In genomic region chr2:60530660-60531276, GRCh38 we compare ENCODE assay signal across 10 cellular contexts. TPM values are rescaled to one million over a fixed set of nuclear protein-coding genes. Genes with fewer than 3 reads are reported as not detected.
DNase-seq lines count a peak whose midpoint lies in the region; ATAC-seq and FAIRE-seq lines count a peak whose summit lies in the region.
"Had no signal": no experiment of that assay in that cellular context is flagged by ENCODE, and none has a peak within 500 bp of the region (broad histone marks: within the 10 kb centered on the region; RNA-seq: fewer than 3 reads in every experiment).

No MANE protein-coding gene starts in this region.

- H3K4me3 ChIP-seq in duodenal mucosa (ENCODE audit: low read depth in 1 of 2, low read length in 2 of 2) (peak overlapping the region; percentile 51 to 56), small intestine (ENCODE audit: low read depth in 1 of 2, low read length in 2 of 2) (peak overlapping the region in 1 of 2 donors; percentile 15)
- no peak overlapping the region for H3K4me3 ChIP-seq in CD8-positive, alpha-beta memory T cell (ENCODE audit: low read length)
- H3K4me3 ChIP-seq: tibial nerve had no signal

- no peaks in the 10 kb centered on the region for H3K4me1 Mint-ChIP-seq in CD8-positive, alpha-beta memory T cell
- peaks cover 2% of the 10 kb centered on the region for H3K4me1 Mint-ChIP-seq in T-helper 17 cell

- ATAC-seq in HG03135 (IDR thresholded peaks at IDR 0.05; ENCODE audit: unreplicated experiment), result peak; percentile 66
- no peak for ATAC-seq in T-helper 17 cell
- ATAC-seq in activated naive CD4-positive, alpha-beta T cell treated with anti-CD3 and anti-CD28 coated beads, Interleukin-2, amount 50 U/mL, for 72 hours, result no peak
- ATAC-seq: Panc1 had no signal

- H3K9me3 ChIP-seq in duodenal mucosa (ENCODE audit: control insufficient read depth in 1 of 2, low read length in 2 of 2) (no peaks in the 10 kb centered on the region), small intestine (ENCODE audit: control insufficient read depth, low read depth) (no peaks in the 10 kb centered on the region), T-helper 17 cell (ENCODE audit: control insufficient read depth, low read length, poor library complexity, severe bottlenecking) (no peaks in the 10 kb centered on the region)
- no peaks in the 10 kb centered on the region for H3K9me3 ChIP-seq in CD8-positive, alpha-beta memory T cell (ENCODE audit: low read length)
- H3K9me3 ChIP-seq: tibial nerve had no signal

- no peak for DNase-seq in GM19239 (ENCODE audit: insufficient read length, low spot score)
- DNase-seq in NCI-H446 (lab: John Stamatoyannopoulos, UW), result peak; percentile 85 to 90
- DNase-seq in small intestine, result peak; percentile 93
- DNase-seq in CD8-positive, alpha-beta memory T cell, result no peak
- no peak for DNase-seq in T-helper 17 cell
- DNase-seq in activated naive CD4-positive, alpha-beta T cell treated with anti-CD3 and anti-CD28 coated beads, Interleukin-2, amount 50 U/mL, for 72 hours (ENCODE audit: low spot score in 2 of 2), result no peak

- no peak overlapping the region for H3K4me3 Mint-ChIP-seq in CD8-positive, alpha-beta memory T cell
- H3K4me3 Mint-ChIP-seq in T-helper 17 cell, result no peak overlapping the region

- no peak overlapping the region for H3K27ac ChIP-seq in duodenal mucosa (ENCODE audit: low read depth, low read length)
- H3K27ac ChIP-seq in small intestine (ENCODE audit: low read depth in 1 of 2, low read length in 1 of 2), result peak overlapping the region; percentile 50 to 72
- H3K27ac ChIP-seq in CD8-positive, alpha-beta memory T cell (ENCODE audit: low read depth, low read length), result no peak overlapping the region
- H3K27ac ChIP-seq: tibial nerve had no signal

- H3K9me3 Mint-ChIP-seq in CD8-positive, alpha-beta memory T cell, result peaks cover 0 to 4% (median 0%) of the 10 kb centered on the region in 5 donors
- H3K9me3 Mint-ChIP-seq in activated naive CD4-positive, alpha-beta T cell treated with anti-CD3 and anti-CD28 coated beads, Interleukin-2, amount 50 U/mL, for 72 hours, result no peaks in the 10 kb centered on the region

- peak overlapping the region in 1 of 2 donors; percentile 8 for H3K9ac ChIP-seq in duodenal mucosa (ENCODE audit: low read depth in 1 of 2, low read length in 2 of 2)

- CTCF ChIA-PET in CD8-positive, alpha-beta memory T cell (lab: Charles Lee), result no interaction called here

- no peaks in the 10 kb centered on the region for H3K36me3 Mint-ChIP-seq in CD8-positive, alpha-beta memory T cell
- H3K36me3 Mint-ChIP-seq in T-helper 17 cell (ENCODE audit: low read depth), result peaks cover 3% of the 10 kb centered on the region
- H3K36me3 Mint-ChIP-seq in activated naive CD4-positive, alpha-beta T cell treated with anti-CD3 and anti-CD28 coated beads, Interleukin-2, amount 50 U/mL, for 72 hours, result no peaks in the 10 kb centered on the region

- H3K27ac Mint-ChIP-seq in CD8-positive, alpha-beta memory T cell, result no peak overlapping the region
- H3K27ac Mint-ChIP-seq in T-helper 17 cell, result no peak overlapping the region
- no peak overlapping the region for H3K27ac Mint-ChIP-seq in activated naive CD4-positive, alpha-beta T cell treated with anti-CD3 and anti-CD28 coated beads, Interleukin-2, amount 50 U/mL, for 72 hours

- 7 to 23% (median 19%) methylated on average over 12 of the region's 12 CpGs for WGBS in small intestine, 3 donors

- POLR2A ChIA-PET in CD8-positive, alpha-beta memory T cell (lab: Charles Lee), result no interaction called here

- H3K36me3 ChIP-seq in duodenal mucosa (ENCODE audit: control insufficient read depth in 1 of 2, insufficient read depth in 2 of 2, low read length in 2 of 2) (peaks cover 0 to 5% of the 10 kb centered on the region in 2 donors), small intestine (ENCODE audit: control insufficient read depth in 2 of 2, insufficient read depth in 2 of 2, low read length in 2 of 2) (peaks cover 0 to 2% of the 10 kb centered on the region in 2 donors)
- H3K36me3 ChIP-seq in CD8-positive, alpha-beta memory T cell (ENCODE audit: insufficient read depth, low read length), result no peaks in the 10 kb centered on the region
- H3K36me3 ChIP-seq: tibial nerve had no signal

- H3K27me3 ChIP-seq in duodenal mucosa (ENCODE audit: control insufficient read depth in 1 of 2, insufficient read depth in 2 of 2, low read length in 2 of 2) (peaks cover 0 to 3% of the 10 kb centered on the region in 2 donors), small intestine (ENCODE audit: control insufficient read depth in 2 of 2, insufficient read depth in 2 of 2, low read length in 2 of 2) (peaks cover 0 to 4% of the 10 kb centered on the region in 2 donors)
- H3K27me3 ChIP-seq in CD8-positive, alpha-beta memory T cell (ENCODE audit: insufficient read depth, low read length, poor library complexity, severe bottlenecking), result no peaks in the 10 kb centered on the region

- FAIRE-seq in GM19239 (lab: Jason Lieb, UNC) (peak; percentile 88), small intestine (lab: Jason Lieb, UNC) (no peak)

- H3K27me3 Mint-ChIP-seq in CD8-positive, alpha-beta memory T cell, result peaks cover 16 to 69% of the 10 kb centered on the region in 2 donors
- H3K27me3 Mint-ChIP-seq in T-helper 17 cell, result peaks cover 95% of the 10 kb centered on the region

- H3K4me1 ChIP-seq in duodenal mucosa (ENCODE audit: control insufficient read depth in 1 of 2, insufficient read depth in 2 of 2, low read length in 2 of 2) (peaks cover 50 to 61% of the 10 kb centered on the region in 2 donors), small intestine (ENCODE audit: control insufficient read depth in 2 of 2, insufficient read depth in 1 of 2, low read depth in 1 of 2, low read length in 1 of 2) (peaks cover 0 to 6% of the 10 kb centered on the region in 2 donors)
- no peaks in the 10 kb centered on the region for H3K4me1 ChIP-seq in CD8-positive, alpha-beta memory T cell (ENCODE audit: insufficient read depth, low read length)
- H3K4me1 ChIP-seq: tibial nerve had no signal

RNA-seq across cellular contexts. Expression of gene BCL11A, which starts 22.7 kb away (rescaled TPM):
- 10 to 100 TPM in 2 of 3 donors, 1 to 10 TPM in 1; 2.2 to 17.2 (median 10.7) TPM for polyA plus RNA-seq in small intestine
- under 1 TPM; 0.07 to 0.15 TPM for total RNA-seq in CD8-positive, alpha-beta memory T cell
- not detected for polyA plus RNA-seq in CD8-positive, alpha-beta memory T cell
- 1 to 10 TPM; 2.5 to 9.2 TPM for total RNA-seq in T-helper 17 cell
- under 1 TPM; 0.05 to 0.25 TPM for total RNA-seq in activated naive CD4-positive, alpha-beta T cell treated with anti-CD3 and anti-CD28 coated beads, Interleukin-2, amount 50 U/mL, for 72 hours

Comparison
In these comparisons a context has a peak if more than half of its experiments do, and no peak if none do; other contexts are left out.
1. DNase-seq: peak in NCI-H446 (2 of 2) and small intestine (single experiment); none in GM19239 (single experiment), CD8-positive, alpha-beta memory T cell (0 of 5), T-helper 17 cell (0 of 3) and activated naive CD4-positive, alpha-beta T cell treated with anti-CD3 and anti-CD28 coated beads, Interleukin-2, amount 50 U/mL, for 72 hours (0 of 2).
2. H3K27ac ChIP-seq: peak in small intestine (2 of 2); none in duodenal mucosa (single experiment) and CD8-positive, alpha-beta memory T cell (single experiment).